ENCODE assay signal across 17 cellular contexts in the genomic region with DNA sequence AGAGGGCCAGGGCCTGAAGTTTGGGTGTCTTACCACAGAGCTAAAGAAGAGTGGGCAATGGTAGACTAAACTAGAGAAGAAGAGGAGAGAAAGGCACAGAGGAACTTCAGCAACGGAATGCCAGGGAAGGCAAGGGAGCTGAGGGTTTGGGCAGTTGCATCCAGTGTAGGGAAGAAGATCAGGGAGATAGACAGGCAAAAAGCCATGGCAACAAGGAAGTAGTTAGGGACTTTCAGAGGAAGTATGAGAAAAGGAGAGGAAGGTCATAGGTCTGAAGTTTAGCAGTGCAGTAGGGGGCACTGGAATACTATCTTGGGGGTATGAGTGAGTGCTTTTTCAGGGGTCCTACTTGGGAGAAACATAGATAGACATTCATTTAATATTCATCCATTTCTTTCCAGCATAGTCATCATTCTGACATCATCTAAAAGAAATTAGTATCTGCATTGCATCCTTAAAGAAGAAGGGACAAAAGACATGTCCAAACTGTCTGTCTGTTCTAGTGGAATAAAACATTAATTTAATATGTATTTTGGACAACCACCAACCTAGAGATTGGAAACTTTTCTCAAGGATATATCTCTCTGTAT. TPM values are rescaled to one million over a fixed set of nuclear protein-coding genes. Genes with fewer than 3 reads are reported as not detected.
DNase-seq lines count a peak whose midpoint lies in the region; ATAC-seq and TF ChIP-seq lines count a peak whose summit lies in the region.
"Had no signal": no experiment of that assay in that cellular context is flagged by ENCODE, and none has a peak within 500 bp of the region (broad histone marks: within the 10 kb centered on the region; RNA-seq: fewer than 3 reads in every experiment).

No MANE protein-coding gene starts in this region.

- no peaks in the 10 kb centered on the region for H3K27me3 Mint-ChIP-seq in CD4-positive, alpha-beta T cell
- H3K27me3 Mint-ChIP-seq in WTC11 (ENCODE audit: low read depth): no peaks in the 10 kb centered on the region

- H2AFZ ChIP-seq in mesenchymal stem cell (ENCODE audit: low read depth, low read length): no peak overlapping the region

- H3K36me3 Mint-ChIP-seq in CD4-positive, alpha-beta T cell (ENCODE audit: low read depth): peaks cover 3% of the 10 kb centered on the region
- H3K36me3 Mint-ChIP-seq in WTC11: no peaks in the 10 kb centered on the region

- no peak overlapping the region for H3K9ac ChIP-seq in mesenchymal stem cell (ENCODE audit: low read length)

- no peak overlapping the region for H3K27ac ChIP-seq in CD4-positive, alpha-beta T cell (ENCODE audit: low read depth, low read length)
- peak overlapping the region; percentile 25 for H3K27ac ChIP-seq in mesenchymal stem cell (ENCODE audit: low read length, poor library complexity, severe bottlenecking)
- no peak overlapping the region for H3K27ac ChIP-seq in tibial artery
- H3K27ac ChIP-seq: thoracic aorta had no signal

- no peak overlapping the region for H3K14ac ChIP-seq in mesenchymal stem cell (ENCODE audit: low read length in 2 of 2)

- POLR2A ChIA-PET in CD4-positive, alpha-beta T cell (lab: Charles Lee): no interaction called here
- POLR2A ChIA-PET in WTC11 (lab: Charles Lee): no interaction called here

- H3K4ac ChIP-seq in mesenchymal stem cell (ENCODE audit: low read depth in 1 of 2, low read length in 2 of 2): no peak overlapping the region

- H4K91ac ChIP-seq in mesenchymal stem cell (ENCODE audit: low read length): no peak overlapping the region

- WGBS in mesenchymal stem cell: 90% methylated on average over 1 of the region's 1 CpG

- H2BK15ac ChIP-seq in mesenchymal stem cell (ENCODE audit: low read depth, poor library complexity, severe bottlenecking): no peak overlapping the region

- H3K23ac ChIP-seq in mesenchymal stem cell (ENCODE audit: low read length in 2 of 2): no peak overlapping the region

- intact Hi-C loops in CD4-positive, alpha-beta T cell (cut with DNase I, micrococcal nuclease): loop anchor here in 1 of 2 experiments (10.0 kb wide), 1 partner anchor 812 kb away; a partner anchor contains a TSS
- intact Hi-C loops in tibial artery (cut with DNase I; ENCODE audit: low total_unique reads): no loop called here

- H3K27me3 ChIP-seq in CD4-positive, alpha-beta T cell (ENCODE audit: control insufficient read depth, insufficient read depth, low read length): no peaks in the 10 kb centered on the region
- no peaks in the 10 kb centered on the region for H3K27me3 ChIP-seq in mesenchymal stem cell (ENCODE audit: control insufficient read depth in 1 of 2, insufficient read depth in 1 of 2, low read length in 2 of 2)
- no peaks in the 10 kb centered on the region for H3K27me3 ChIP-seq in tibial artery
- H3K27me3 ChIP-seq: spleen had no signal

- no peaks in the 10 kb centered on the region for H3K79me1 ChIP-seq in mesenchymal stem cell (replicated peaks; ENCODE audit: low read length, poor library complexity, severe bottlenecking)

- H2BK5ac ChIP-seq in mesenchymal stem cell (ENCODE audit: low read depth, low read length, poor library complexity, severe bottlenecking): no peak overlapping the region

- ATAC-seq in CD4-positive, alpha-beta T cell (ENCODE audit: poor library complexity): no peak
- ATAC-seq in WTC11: no peak
- ATAC-seq in GM18861 (IDR thresholded peaks at IDR 0.05; ENCODE audit: unreplicated experiment): no peak
- ATAC-seq: left lobe of liver had no signal

- H3K4me3 ChIP-seq in mesenchymal stem cell (ENCODE audit: insufficient read depth in 1 of 2, low read depth in 1 of 2, low read length in 2 of 2): no peak overlapping the region
- no peak overlapping the region for H3K4me3 ChIP-seq in tibial artery
- H3K4me3 ChIP-seq: spleen, thoracic aorta had no signal

- H3K4me1 ChIP-seq in mesenchymal stem cell (ENCODE audit: control insufficient read depth, insufficient read depth, low read depth, low read length): peaks cover under 1% of the 10 kb centered on the region
- H3K4me1 ChIP-seq in tibial artery: peaks cover 0 to 8% (median 3%) of the 10 kb centered on the region in 4 donors

- no peak for TF ChIP-seq CTCF in CD4-positive, alpha-beta T cell (IDR thresholded peaks at IDR 0.05)
- peak; percentile 6 for TF ChIP-seq CTCF in GM10266 (IDR thresholded peaks at IDR 0.05; ENCODE audit: control insufficient read depth, insufficient read depth, low read depth, missing control alignments)
- TF ChIP-seq CTCF in WTC11 (IDR thresholded peaks at IDR 0.05): no peak
- no peak for TF ChIP-seq CTCF in tibial artery (IDR thresholded peaks at IDR 0.05)

- H2AK5ac ChIP-seq in mesenchymal stem cell (ENCODE audit: low read length, severe bottlenecking): peak overlapping the region; percentile 17

- H4K8ac ChIP-seq in mesenchymal stem cell (ENCODE audit: low read length): no peak overlapping the region

- H2BK12ac ChIP-seq in mesenchymal stem cell (ENCODE audit: low read length in 2 of 2): no peak overlapping the region

- no peak overlapping the region for H3K18ac ChIP-seq in mesenchymal stem cell (ENCODE audit: low read depth in 1 of 2, low read length in 2 of 2)

- H3K36me3 ChIP-seq in mesenchymal stem cell (ENCODE audit: control insufficient read depth in 1 of 2, insufficient read depth in 2 of 2, low read depth in 1 of 2, low read length in 2 of 2) (no peaks in the 10 kb centered on the region), tibial artery (no peaks in the 10 kb centered on the region)
- H3K36me3 ChIP-seq: spleen, thoracic aorta had no signal

- no peaks in the 10 kb centered on the region for H3K9me3 Mint-ChIP-seq in CD4-positive, alpha-beta T cell
- H3K9me3 Mint-ChIP-seq in WTC11: no peaks in the 10 kb centered on the region

- H2BK120ac ChIP-seq in mesenchymal stem cell (ENCODE audit: low read depth, low read length): no peak overlapping the region

- DNase-seq in CD4-positive, alpha-beta T cell: no peak
- DNase-seq in GM10266 (ENCODE audit: extremely low spot score) (no peak), WTC11 (ENCODE audit: low spot score) (no peak), mesenchymal stem cell (peak; percentile 14), NCI-H2029 treated with DMSO at 0.1 percent for 48 hours (lab: John Stamatoyannopoulos, UW) (no peak), NCI-H1930 (lab: John Stamatoyannopoulos, UW) (no peak), tibial artery (no peak)
- DNase-seq: aorta, foreskin melanocyte, Karpas-422, NCI-H1417, SHP77 treated with DMSO at 0.1 percent for 48 hours, spleen, T-helper 9 cell had no signal

- CTCF ChIA-PET in CD4-positive, alpha-beta T cell (lab: Charles Lee): no interaction called here
- CTCF ChIA-PET in WTC11 (lab: Charles Lee): no interaction called here

- H3K4me2 ChIP-seq in mesenchymal stem cell (ENCODE audit: low read length, poor library complexity, severe bottlenecking): no peak overlapping the region

- no peak overlapping the region for H3K27ac Mint-ChIP-seq in CD4-positive, alpha-beta T cell
- peak overlapping the region; percentile 36; the same call in 1 of the 2 replicates for H3K27ac Mint-ChIP-seq in WTC11

- no peaks in the 10 kb centered on the region for H3K9me3 ChIP-seq in CD4-positive, alpha-beta T cell (ENCODE audit: control insufficient read depth, low read length)
- H3K9me3 ChIP-seq in mesenchymal stem cell (ENCODE audit: control insufficient read depth, low read length): no peaks in the 10 kb centered on the region
- H3K9me3 ChIP-seq in tibial artery: no peaks in the 10 kb centered on the region
- H3K9me3 ChIP-seq: spleen, thoracic aorta had no signal

- peaks cover 12% of the 10 kb centered on the region for H3K4me1 Mint-ChIP-seq in CD4-positive, alpha-beta T cell (ENCODE audit: low read depth)
- peaks cover 21% of the 10 kb centered on the region for H3K4me1 Mint-ChIP-seq in WTC11

- peak overlapping the region; percentile 78 for H3K4me3 Mint-ChIP-seq in CD4-positive, alpha-beta T cell
- no peak overlapping the region for H3K4me3 Mint-ChIP-seq in WTC11

TF ChIP-seq in WTC11, 78 proteins besides CTCF, POLR2A, EP300 and RAD21 (continues in another document):
- TF ChIP-seq CREM (CRISPR knock-in tag; IDR thresholded peaks at IDR 0.05): no peak
- no peak for TF ChIP-seq NFYB (CRISPR knock-in tag; conservative IDR thresholded peaks at IDR 0.05; ENCODE audit: low read depth)
- no peak for TF ChIP-seq IRF2 (CRISPR knock-in tag; IDR thresholded peaks at IDR 0.05; ENCODE audit: borderline replicate concordance, low read depth)
- TF ChIP-seq TP53 (CRISPR knock-in tag; IDR thresholded peaks at IDR 0.05): no peak
- TF ChIP-seq KAT7 (CRISPR knock-in tag; IDR thresholded peaks at IDR 0.05; ENCODE audit: borderline replicate concordance): no peak
- no peak for TF ChIP-seq SP1 (CRISPR knock-in tag; conservative IDR thresholded peaks at IDR 0.05)
- TF ChIP-seq FOXK1 (CRISPR knock-in tag; IDR thresholded peaks at IDR 0.05): no peak
- TF ChIP-seq, protein P1, sequence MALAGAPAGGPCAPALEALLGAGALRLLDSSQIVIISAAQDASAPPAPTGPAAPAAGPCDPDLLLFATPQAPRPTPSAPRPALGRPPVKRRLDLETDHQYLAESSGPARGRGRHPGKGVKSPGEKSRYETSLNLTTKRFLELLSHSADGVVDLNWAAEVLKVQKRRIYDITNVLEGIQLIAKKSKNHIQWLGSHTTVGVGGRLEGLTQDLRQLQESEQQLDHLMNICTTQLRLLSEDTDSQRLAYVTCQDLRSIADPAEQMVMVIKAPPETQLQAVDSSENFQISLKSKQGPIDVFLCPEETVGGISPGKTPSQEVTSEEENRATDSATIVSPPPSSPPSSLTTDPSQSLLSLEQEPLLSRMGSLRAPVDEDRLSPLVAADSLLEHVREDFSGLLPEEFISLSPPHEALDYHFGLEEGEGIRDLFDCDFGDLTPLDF (CRISPR knock-in tag; IDR thresholded peaks at IDR 0.05): no peak
- no peak for TF ChIP-seq ETV6 (CRISPR knock-in tag; IDR thresholded peaks at IDR 0.05)
- no peak for TF ChIP-seq ZNF219 (CRISPR knock-in tag; IDR thresholded peaks at IDR 0.05; ENCODE audit: borderline replicate concordance)
- no peak for TF ChIP-seq NR2C2 (CRISPR knock-in tag; IDR thresholded peaks at IDR 0.05)
- TF ChIP-seq, protein P2, sequence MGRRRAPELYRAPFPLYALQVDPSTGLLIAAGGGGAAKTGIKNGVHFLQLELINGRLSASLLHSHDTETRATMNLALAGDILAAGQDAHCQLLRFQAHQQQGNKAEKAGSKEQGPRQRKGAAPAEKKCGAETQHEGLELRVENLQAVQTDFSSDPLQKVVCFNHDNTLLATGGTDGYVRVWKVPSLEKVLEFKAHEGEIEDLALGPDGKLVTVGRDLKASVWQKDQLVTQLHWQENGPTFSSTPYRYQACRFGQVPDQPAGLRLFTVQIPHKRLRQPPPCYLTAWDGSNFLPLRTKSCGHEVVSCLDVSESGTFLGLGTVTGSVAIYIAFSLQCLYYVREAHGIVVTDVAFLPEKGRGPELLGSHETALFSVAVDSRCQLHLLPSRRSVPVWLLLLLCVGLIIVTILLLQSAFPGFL (CRISPR knock-in tag; IDR thresholded peaks at IDR 0.05; ENCODE audit: borderline replicate concordance): no peak
- no peak for TF ChIP-seq ZNF121 (CRISPR knock-in tag; IDR thresholded peaks at IDR 0.05)

RNA-seq across cellular contexts. Expression of a gene that starts 2.2 kb away (rescaled TPM):
- 10 to 100 TPM; 15.5 to 18.7 TPM for total RNA-seq in CD4-positive, alpha-beta T cell
- 33.6 to 39.0 TPM (median 35.4 TPM) in 3 replicates for total RNA-seq in WTC11 (2021)
- polyA plus RNA-seq in mesenchymal stem cell (2013, experiment 1 of 2): 22.2 TPM
- 20.6 TPM for polyA plus RNA-seq in mesenchymal stem cell (2013, experiment 2 of 2)
